ENCODE assay signal across 12 cellular contexts in the genomic region with DNA sequence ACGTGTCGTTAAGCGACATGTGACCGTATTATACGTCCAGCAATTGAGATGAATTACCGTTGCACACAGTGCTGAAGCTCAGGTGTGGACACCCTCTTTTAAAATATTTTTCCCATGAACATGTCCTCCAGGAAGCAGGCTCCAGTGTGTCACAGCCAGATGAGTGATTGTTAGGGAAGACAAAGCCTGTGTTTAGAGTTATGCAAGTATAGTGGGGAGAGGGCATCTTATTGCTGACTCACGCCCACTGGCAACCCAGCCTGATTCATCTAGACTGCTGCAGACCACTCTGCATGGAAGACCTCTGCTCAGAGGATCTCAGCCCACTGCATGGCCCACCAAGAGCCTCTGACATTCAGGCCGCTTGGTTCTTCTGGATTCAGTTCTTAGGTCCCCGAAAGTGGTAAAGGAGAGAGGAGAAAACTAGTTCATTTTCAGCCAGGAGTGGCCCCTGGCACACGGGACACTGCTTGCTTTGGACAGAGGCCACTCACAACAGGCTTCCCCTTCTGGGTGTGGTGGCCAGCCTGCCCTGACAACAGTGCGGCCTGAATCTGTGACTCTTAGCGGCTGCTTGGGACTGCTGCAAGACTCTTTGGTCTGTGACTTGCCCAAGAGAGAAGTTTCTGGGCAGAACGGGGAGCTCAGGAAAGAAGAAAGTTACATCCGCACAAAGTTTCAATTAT.
A peak's percentile ranks its signal among the peaks of the same experiment; 100 is the strongest.
DNase-seq lines count a peak whose midpoint lies in the region; ATAC-seq and TF ChIP-seq lines count a peak whose summit lies in the region.
"Had no signal": no experiment of that assay in that cellular context is flagged by ENCODE, and none has a peak within 500 bp of the region (broad histone marks: within the 10 kb centered on the region; RNA-seq: fewer than 3 reads in every experiment).

No MANE protein-coding gene starts in this region.

- H3K4me3 ChIP-seq in PC-3 (ENCODE audit: low read length) (no peak overlapping the region), esophagus muscularis mucosa (no peak overlapping the region), mucosa of rectum (ENCODE audit: low read length in 2 of 2) (no peak overlapping the region), tibial artery (no peak overlapping the region)
- H3K4me3 ChIP-seq: GM12878 had no signal

- no peaks in the 10 kb centered on the region for H3K9me2 ChIP-seq in PC-3 (replicated peaks; ENCODE audit: low read length)

- intact Hi-C loops in PC-3 (cut with micrococcal nuclease) (no loop called here), esophagus muscularis mucosa (cut with DNase I) (loop anchor here (10.0 kb wide), 1 partner anchor 592 kb away; no protein-coding TSS in a partner anchor), tibial artery (cut with DNase I; ENCODE audit: low total_unique reads) (loop anchor here (5.0 kb wide), 1 partner anchor 266 kb away; a partner anchor contains a TSS)

- no peak for TF ChIP-seq EP300 in esophagus muscularis mucosa (IDR thresholded peaks at IDR 0.05)

- WGBS in esophagus muscularis mucosa = 91% methylated on average over 14 of the region's 14 CpGs

- no peaks in the 10 kb centered on the region for H4K20me1 ChIP-seq in PC-3 (ENCODE audit: low read length)

- H3K4me2 ChIP-seq in PC-3 (ENCODE audit: low read length) = no peak overlapping the region

- TF ChIP-seq POLR2A in esophagus muscularis mucosa (IDR thresholded peaks at IDR 0.05; ENCODE audit: low read depth) = no peak

- H2AFZ ChIP-seq in PC-3 (ENCODE audit: low read length) = no peak overlapping the region

- no peak for TF ChIP-seq CTCF in PC-3 (conservative IDR thresholded peaks at IDR 0.05; ENCODE audit: low read depth, low read length)
- TF ChIP-seq CTCF in esophagus muscularis mucosa (IDR thresholded peaks at IDR 0.05) = no peak
- TF ChIP-seq CTCF in tibial artery (IDR thresholded peaks at IDR 0.05) = peak in 1 of 2 experiments; percentile 9

- H3K9me3 ChIP-seq in PC-3 (ENCODE audit: low read length) = peaks cover 13% of the 10 kb centered on the region
- H3K9me3 ChIP-seq in esophagus muscularis mucosa = peaks cover 0 to 24% (median 11%) of the 10 kb centered on the region in 4 donors
- no peaks in the 10 kb centered on the region for H3K9me3 ChIP-seq in mucosa of rectum (ENCODE audit: control insufficient read depth in 2 of 2, low read length in 2 of 2)
- H3K9me3 ChIP-seq in tibial artery = peaks cover 0 to 9% (median 0%) of the 10 kb centered on the region in 3 donors

- peaks cover 13% of the 10 kb centered on the region for H3K4me1 ChIP-seq in PC-3 (ENCODE audit: insufficient read depth, low read length)
- H3K4me1 ChIP-seq in esophagus muscularis mucosa = peaks cover 30 to 58% (median 54%) of the 10 kb centered on the region in 4 donors
- H3K4me1 ChIP-seq in mucosa of rectum (ENCODE audit: control insufficient read depth in 2 of 2, insufficient read depth in 2 of 2, low read length in 2 of 2) = peaks cover 11 to 26% of the 10 kb centered on the region in 2 donors
- peaks cover 0 to 73% (median 48%) of the 10 kb centered on the region in 4 donors for H3K4me1 ChIP-seq in tibial artery

- no peaks in the 10 kb centered on the region for H3K27me3 ChIP-seq in PC-3 (ENCODE audit: low read length)
- no peaks in the 10 kb centered on the region for H3K27me3 ChIP-seq in esophagus muscularis mucosa
- H3K27me3 ChIP-seq in mucosa of rectum (ENCODE audit: control insufficient read depth in 2 of 2, insufficient read depth in 2 of 2, low read length in 2 of 2) = no peaks in the 10 kb centered on the region
- H3K27me3 ChIP-seq in tibial artery = no peaks in the 10 kb centered on the region

- H3K9ac ChIP-seq in PC-3 (ENCODE audit: low read length) (no peak overlapping the region), mucosa of rectum (ENCODE audit: low read depth in 1 of 2, low read length in 2 of 2) (peak overlapping the region in 1 of 2 donors; percentile 44)

- no peaks in the 10 kb centered on the region for H3K79me2 ChIP-seq in PC-3 (ENCODE audit: low read length)

- CTCF ChIA-PET in PC-3 (lab: Charles Lee) = no interaction called here

- H3K36me3 ChIP-seq in PC-3 (ENCODE audit: low read depth, low read length) = peaks cover 3% of the 10 kb centered on the region; the same call in 1 of the 2 replicates
- no peaks in the 10 kb centered on the region for H3K36me3 ChIP-seq in esophagus muscularis mucosa
- no peaks in the 10 kb centered on the region for H3K36me3 ChIP-seq in mucosa of rectum (ENCODE audit: control insufficient read depth in 2 of 2, insufficient read depth in 2 of 2, low read length in 2 of 2)
- H3K36me3 ChIP-seq in tibial artery = no peaks in the 10 kb centered on the region

- H3K27ac ChIP-seq in PC-3 (ENCODE audit: low read length) = no peak overlapping the region
- peak overlapping the region; percentile 2 to 79 (median 68) for H3K27ac ChIP-seq in esophagus muscularis mucosa (replicated peaks in 1 of 4)
- H3K27ac ChIP-seq in mucosa of rectum (ENCODE audit: low read depth in 2 of 2, low read length in 2 of 2) = peak overlapping the region; percentile 56 to 91
- peak overlapping the region; percentile 84 for H3K27ac ChIP-seq in tibial artery

- no TSS peak for BruUV-seq in PC-3 (replicated peaks; lab: Mats Ljungman, UMichigan)

- DNase-seq in PC-3 (peak; percentile 45), esophagus muscularis mucosa (ENCODE audit: extremely low spot score) (peak; percentile 83), tibial artery (peak; percentile 79 to 92), SW480 (ENCODE audit: low spot score) (no peak), NCI-H69 (lab: John Stamatoyannopoulos, UW) (no peak)
- DNase-seq in activated CD4-positive, CD25-positive, alpha-beta regulatory T cell (lab: John Stamatoyannopoulos, UW) = no peak
- DNase-seq: COR-L47, NCI-H526 treated with DMSO at 0.1 percent for 48 hours, occipital lobe had no signal

- H3F3A ChIP-seq in PC-3 (ENCODE audit: low read length, unreplicated experiment) = no peaks in the 10 kb centered on the region

- ATAC-seq in PC-3 (0 out of 2 replicates have a peak, but pooled peaks have one; percentile 14), GM21825 (IDR thresholded peaks at IDR 0.05; ENCODE audit: unreplicated experiment) (no peak)

- POLR2A ChIA-PET in PC-3 (lab: Charles Lee; ENCODE audit: unreplicated experiment) = no interaction called here

Comparison
In these comparisons a context has a peak if more than half of its experiments do, and no peak if none do; other contexts are left out.
1. DNase-seq: peak in PC-3 (single experiment), esophagus muscularis mucosa (single experiment) and tibial artery (2 of 2); none in SW480 (single experiment), activated CD4-positive, CD25-positive, alpha-beta regulatory T cell (0 of 4) and NCI-H69 (single experiment).